ENCODE assay signal across 24 cellular contexts in the genomic region with DNA sequence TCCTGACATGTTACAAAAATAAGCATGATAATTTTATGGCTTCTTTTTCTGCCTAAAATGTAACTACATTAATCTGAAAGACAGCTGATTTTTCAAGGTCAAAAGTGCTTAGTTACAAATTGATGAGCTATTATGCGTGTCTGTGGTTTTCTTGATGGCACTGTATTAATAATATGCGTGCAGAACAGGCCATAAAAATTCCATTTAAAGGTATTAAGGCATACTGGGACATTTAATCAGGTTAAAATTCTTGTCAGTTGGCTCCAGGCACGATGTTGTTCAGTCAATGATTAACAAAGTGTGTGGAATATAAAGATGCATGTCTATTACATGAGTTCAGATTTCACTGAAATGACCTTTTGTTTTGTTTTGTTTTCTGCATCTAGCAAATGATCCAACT.
DNase-seq lines count a peak whose midpoint lies in the region; ATAC-seq and TF ChIP-seq lines count a peak whose summit lies in the region.
"Had no signal": no experiment of that assay in that cellular context is flagged by ENCODE, and none has a peak within 500 bp of the region (broad histone marks: within the 10 kb centered on the region; RNA-seq: fewer than 3 reads in every experiment).

No MANE protein-coding gene starts in this region.

- RAD21 ChIA-PET in HCT116 (lab: Charles Lee; ENCODE audit: low non-redundant PET in 1 of 2, low total read pairs in 2 of 2, uncharacterized antibody in 2 of 2, unreplicated experiment in 2 of 2): no interaction called here

- CTCF ChIA-PET in HCT116 (lab: Charles Lee): no interaction called here

- H2AFZ ChIP-seq in HCT116 (ENCODE audit: low read depth, low read length, poor library complexity, severe bottlenecking): peak overlapping the region; percentile 43
- H2AFZ ChIP-seq: GM23248 had no signal

- no TSS peak for BruUV-seq in HCT116 (replicated peaks; lab: Mats Ljungman, UMichigan)

- H3K4me1 ChIP-seq in HCT116 (ENCODE audit: control insufficient read depth in 1 of 2, insufficient read depth in 2 of 2, low read length in 2 of 2) (no peaks in the 10 kb centered on the region), right cardiac atrium (ENCODE audit: control insufficient read depth, insufficient read depth, low read length) (no peaks in the 10 kb centered on the region)
- H3K4me1 ChIP-seq: Peyer's patch had no signal

- in situ Hi-C loops in Caki2 (cut with HindIII; ENCODE audit: low pct_unique_long_range_greater_than_20kb, low sequenced_read_pairs): no loop called here

- H3K27ac ChIP-seq in HCT116 (ENCODE audit: low read depth, low read length) (no peak overlapping the region), SK-N-MC (peak overlapping the region; percentile 38; the same call in 1 of the 2 replicates), right cardiac atrium (ENCODE audit: low read length) (no peak overlapping the region)
- H3K27ac ChIP-seq: GM23248, Peyer's patch had no signal

- H3K4me2 ChIP-seq in HCT116 (ENCODE audit: low read length): no peak overlapping the region

- WGBS in right cardiac atrium: 63% methylated on average over 3 of the region's 3 CpGs

- ATAC-seq in HCT116: no peak
- no peak for ATAC-seq in right cardiac atrium
- no peak for ATAC-seq in HG02798 (IDR thresholded peaks at IDR 0.05; ENCODE audit: poor library complexity, unreplicated experiment)
- ATAC-seq: GM12878, Right ventricle myocardium inferior had no signal

- TF ChIP-seq CTCF in HCT116 (IDR thresholded peaks at IDR 0.05 in 2 of 3, conservative IDR thresholded peaks at IDR 0.05 in 1 of 3; ENCODE audit: borderline replicate concordance in 1 of 3, insufficient read depth in 1 of 3, low read depth in 2 of 3, low read length in 2 of 3): no peak

- TF ChIP-seq POLR2A in HCT116 (IDR thresholded peaks at IDR 0.05; ENCODE audit: borderline replicate concordance, extremely low read depth, insufficient read depth, insufficient read length): no peak

- H3K9me2 ChIP-seq in HCT116 (ENCODE audit: insufficient read depth): no peaks in the 10 kb centered on the region

- H4K20me1 ChIP-seq in HCT116 (ENCODE audit: insufficient read depth): no peaks in the 10 kb centered on the region

- H3K36me3 ChIP-seq in HCT116 (ENCODE audit: control insufficient read depth in 1 of 2, insufficient read depth in 2 of 2, low read length in 2 of 2): no peaks in the 10 kb centered on the region
- no peaks in the 10 kb centered on the region for H3K36me3 ChIP-seq in SK-N-MC (ENCODE audit: insufficient read depth, low read length)
- H3K36me3 ChIP-seq: MG63, Peyer's patch had no signal

- H3K27me3 ChIP-seq in HCT116 (ENCODE audit: insufficient read depth, low read length) (no peaks in the 10 kb centered on the region), right cardiac atrium (ENCODE audit: control insufficient read depth, insufficient read depth) (no peaks in the 10 kb centered on the region)
- H3K27me3 ChIP-seq: MG63, Peyer's patch had no signal

- H3K9ac ChIP-seq in HCT116 (ENCODE audit: low read length): no peak overlapping the region
- peak overlapping the region; percentile 14 for H3K9ac ChIP-seq in SK-N-MC (ENCODE audit: insufficient read length)
- H3K9ac ChIP-seq: GM23248 had no signal

- DNase-seq in Caki2 (ENCODE audit: low read depth) (peak; percentile 73), HCT116 (ENCODE audit: low read depth, low spot score) (no peak), SK-N-MC (ENCODE audit: low read depth, low spot score) (peak; percentile 16), left kidney (ENCODE audit: low read depth, low spot score) (peak; percentile 21), D341Med (ENCODE audit: low spot score) (no peak), right cardiac atrium (no peak)
- no peak for DNase-seq in stimulated activated CD4-positive, alpha-beta T cell treated with anti-CD3 and anti-CD28 coated beads, Interleukin-2, amount 100 ng/mL, for 24 hours
- DNase-seq: Calu3; CD4-positive, CD25-positive, alpha-beta regulatory T cell; DMS79 treated with DMSO at 0.1 percent for 48 hours; GDM1; GM23248; IMR-90; Karpas-422; MG63; NCI-H1092 treated with DMSO at 0.1 percent for 48 hours; NCI-H187 treated with DMSO at 0.1 percent for 48 hours; NCI-H2171 treated with DMSO at 0.1 percent for 48 hours; NCI-H446 treated with DMSO at 0.1 percent for 48 hours; NCI-H774; Peyer's patch had no signal

- intact Hi-C loops in HCT116 (cut with micrococcal nuclease): no loop called here
- intact Hi-C loops in right cardiac atrium (cut with DNase I): no loop called here

- TF ChIP-seq RAD21 in HCT116 (IDR thresholded peaks at IDR 0.05; ENCODE audit: low read depth): no peak

- POLR2A ChIA-PET in HCT116 (lab: Charles Lee): no interaction called here

- peaks cover 0 to 4% of the 10 kb centered on the region in 2 experiments; a peak in 1 of 4 replicates for H3K9me3 ChIP-seq in HCT116 (ENCODE audit: control insufficient read depth in 1 of 2, insufficient read depth in 1 of 2, low read depth in 1 of 2, low read length in 2 of 2)
- H3K9me3 ChIP-seq in SK-N-MC (ENCODE audit: low read depth, low read length): 0 out of 2 replicates have a peak, but pooled peaks cover 5% of the 10 kb centered on the region
- H3K9me3 ChIP-seq in right cardiac atrium (ENCODE audit: control insufficient read depth, low read length): no peaks in the 10 kb centered on the region
- H3K9me3 ChIP-seq: MG63, Peyer's patch had no signal

- H3K4me3 ChIP-seq in HCT116 (replicated peaks in 1 of 2; ENCODE audit: low read depth in 1 of 2, low read length in 2 of 2) (no peak overlapping the region), SK-N-MC (peak overlapping the region; percentile 31; the same call in 1 of the 2 replicates), right cardiac atrium (ENCODE audit: low read length) (no peak overlapping the region)
- H3K4me3 ChIP-seq: GM12878, GM23248, MG63, Peyer's patch had no signal

- H3K79me2 ChIP-seq in HCT116 (ENCODE audit: insufficient read depth, low read length): no peaks in the 10 kb centered on the region

TF ChIP-seq in HCT116, 20 proteins besides CTCF, POLR2A, EP300 and RAD21:
- no peak for TF ChIP-seq ZNF274 (IDR thresholded peaks at IDR 0.05; ENCODE audit: low read depth, low read length)
- TF ChIP-seq, protein P1, sequence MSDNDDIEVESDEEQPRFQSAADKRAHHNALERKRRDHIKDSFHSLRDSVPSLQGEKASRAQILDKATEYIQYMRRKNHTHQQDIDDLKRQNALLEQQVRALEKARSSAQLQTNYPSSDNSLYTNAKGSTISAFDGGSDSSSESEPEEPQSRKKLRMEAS (IDR thresholded peaks at IDR 0.05): no peak
- TF ChIP-seq, protein P2, sequence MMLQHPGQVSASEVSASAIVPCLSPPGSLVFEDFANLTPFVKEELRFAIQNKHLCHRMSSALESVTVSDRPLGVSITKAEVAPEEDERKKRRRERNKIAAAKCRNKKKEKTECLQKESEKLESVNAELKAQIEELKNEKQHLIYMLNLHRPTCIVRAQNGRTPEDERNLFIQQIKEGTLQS (IDR thresholded peaks at IDR 0.05): no peak

Comparison
In these comparisons a context has a peak if more than half of its experiments do, and no peak if none do; other contexts are left out.
1. DNase-seq: peak in Caki2 (single experiment), SK-N-MC (single experiment) and left kidney (single experiment); none in HCT116 (single experiment), stimulated activated CD4-positive, alpha-beta T cell treated with anti-CD3 and anti-CD28 coated beads, Interleukin-2, amount 100 ng/mL, for 24 hours (0 of 2), D341Med (single experiment) and right cardiac atrium (0 of 3).